In the genomic region with DNA sequence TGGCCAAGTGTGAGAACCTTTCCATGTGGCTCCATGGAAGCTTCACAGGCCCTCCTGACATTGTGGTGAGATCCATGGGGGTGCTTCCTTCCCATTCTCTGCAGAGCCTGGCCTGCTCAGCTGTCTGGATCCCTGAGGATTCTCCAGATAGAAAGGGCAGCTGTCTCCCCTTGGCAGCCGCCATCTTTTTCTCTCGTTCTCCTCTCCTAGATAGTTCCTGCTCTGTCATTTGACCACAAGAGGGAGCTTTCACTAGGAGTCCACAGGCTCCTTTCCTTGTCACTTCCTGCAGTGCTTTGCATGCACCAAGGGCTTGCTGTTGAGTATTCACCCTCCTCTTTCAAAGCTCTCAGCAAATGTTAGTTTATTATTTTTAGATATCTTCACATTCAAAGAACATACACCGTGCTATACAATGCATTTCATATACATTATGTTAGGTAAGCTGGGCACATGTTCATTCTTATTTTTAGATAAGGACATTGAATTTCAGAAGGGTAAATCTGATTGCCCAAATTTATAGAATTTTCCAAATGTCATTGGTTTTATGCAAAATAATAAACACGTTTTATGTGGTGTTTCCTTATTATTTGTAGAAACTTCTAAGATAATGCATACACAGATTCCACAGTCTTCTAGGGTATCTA, we compare ENCODE assay signal across 8 cellular contexts.
DNase-seq lines count a peak whose midpoint lies in the region; ATAC-seq, FAIRE-seq and TF ChIP-seq lines count a peak whose summit lies in the region.

No MANE protein-coding gene starts in this region.

- FAIRE-seq in H1 (lab: Jason Lieb, UNC), result peak; percentile 88

- H3K23me2 ChIP-seq in H1 (ENCODE audit: low read depth, low read length), result no peaks in the 10 kb centered on the region

- no peak overlapping the region for H3K56ac ChIP-seq in H1 (replicated peaks; ENCODE audit: insufficient read length, low read depth, low read length)

- TF ChIP-seq EP300 in H1 (IDR thresholded peaks at IDR 0.05; ENCODE audit: borderline replicate concordance in 1 of 2, low read depth in 2 of 2, low read length in 2 of 2), result no peak

- H3K4me2 ChIP-seq in H1 (ENCODE audit: insufficient read depth in 1 of 2, low read depth in 2 of 2, low read length in 2 of 2) (no peak overlapping the region), mesenchymal stem cell (ENCODE audit: low read length, poor library complexity, severe bottlenecking) (no peak overlapping the region)

- no peak overlapping the region for H3K18ac ChIP-seq in H1 (ENCODE audit: extremely low read depth, low read length)
- H3K18ac ChIP-seq in mesenchymal stem cell (ENCODE audit: low read depth in 1 of 2, low read length in 2 of 2), result peak overlapping the region; percentile 58 to 63

- H3K36me3 ChIP-seq in SJCRH30, result no peaks in the 10 kb centered on the region
- peaks cover 0 to 2% (median 0%) of the 10 kb centered on the region in 4 experiments; a peak in 2 of 8 replicates for H3K36me3 ChIP-seq in H1 (ENCODE audit: control insufficient read depth in 2 of 4, insufficient read depth in 4 of 4, low read length in 3 of 4)
- H3K36me3 ChIP-seq in mesenchymal stem cell (ENCODE audit: control insufficient read depth in 1 of 2, insufficient read depth in 2 of 2, low read depth in 1 of 2, low read length in 2 of 2), result peaks cover 0 to 4% of the 10 kb centered on the region in 2 experiments

- H3K79me1 ChIP-seq in H1 (ENCODE audit: low read depth, low read length), result no peaks in the 10 kb centered on the region
- no peaks in the 10 kb centered on the region for H3K79me1 ChIP-seq in mesenchymal stem cell (replicated peaks; ENCODE audit: low read length, poor library complexity, severe bottlenecking)

- peaks cover 3% of the 10 kb centered on the region for H3K4me1 ChIP-seq in SJCRH30
- no peaks in the 10 kb centered on the region for H3K4me1 ChIP-seq in H1 (replicated peaks in 1 of 4; ENCODE audit: control insufficient read depth in 3 of 4, insufficient read depth in 4 of 4, low read length in 3 of 4)
- H3K4me1 ChIP-seq in mesenchymal stem cell (ENCODE audit: control insufficient read depth, insufficient read depth, low read depth, low read length), result peaks cover 4% of the 10 kb centered on the region

- H3K9me3 Mint-ChIP-seq in CD4-positive, alpha-beta T cell, result no peaks in the 10 kb centered on the region

- no peaks in the 10 kb centered on the region for H3K9me3 ChIP-seq in CD4-positive, alpha-beta T cell (ENCODE audit: control insufficient read depth, low read length)
- H3K9me3 ChIP-seq in SJCRH30 (replicated peaks) (no peaks in the 10 kb centered on the region), H1 (ENCODE audit: insufficient read depth in 2 of 2, low read depth in 1 of 2, low read length in 1 of 2) (no peaks in the 10 kb centered on the region), mesenchymal stem cell (ENCODE audit: control insufficient read depth, low read length) (no peaks in the 10 kb centered on the region)

- TF ChIP-seq RAD21 in H1 (IDR thresholded peaks at IDR 0.05 in 1 of 2, conservative IDR thresholded peaks at IDR 0.05 in 1 of 2; ENCODE audit: low read depth in 2 of 2, low read length in 2 of 2), result peak; percentile 59 to 72

- H3K23ac ChIP-seq in H1 (ENCODE audit: insufficient read length) (no peak overlapping the region), mesenchymal stem cell (ENCODE audit: low read length in 2 of 2) (no peak overlapping the region)

- H2AFZ ChIP-seq in H1 (ENCODE audit: low read length) (peak overlapping the region; percentile 96), mesenchymal stem cell (ENCODE audit: low read depth, low read length) (peak overlapping the region; percentile 54)

- H3K4me3 Mint-ChIP-seq in CD4-positive, alpha-beta T cell, result no peak overlapping the region

- H3K4me1 Mint-ChIP-seq in CD4-positive, alpha-beta T cell (ENCODE audit: low read depth), result no peaks in the 10 kb centered on the region

- H2AK5ac ChIP-seq in H1 (ENCODE audit: low read depth, low read length) (no peak overlapping the region), mesenchymal stem cell (ENCODE audit: low read length, severe bottlenecking) (no peak overlapping the region)

- no peaks in the 10 kb centered on the region for H4K20me1 ChIP-seq in H1 (replicated peaks in 1 of 2; ENCODE audit: control insufficient read depth in 1 of 2, insufficient read depth in 2 of 2, low read length in 2 of 2)

- no peak overlapping the region for H3K27ac Mint-ChIP-seq in CD4-positive, alpha-beta T cell

- peak overlapping the region; percentile 97; the same call in 1 of the 2 replicates for H4K8ac ChIP-seq in H1 (ENCODE audit: extremely low read depth, insufficient read depth, low read length)
- peak overlapping the region; percentile 97 for H4K8ac ChIP-seq in mesenchymal stem cell (ENCODE audit: low read length)

- no peak for DNase-seq in CD4-positive, alpha-beta T cell
- DNase-seq in NAMALWA (ENCODE audit: low spot score), result peak; percentile 89
- DNase-seq in SJCRH30, result peak; percentile 89 to 97
- peak; percentile 10 to 58 for DNase-seq in H1 (ENCODE audit: low read depth in 1 of 2, low spot score in 2 of 2)
- DNase-seq in mesenchymal stem cell, result peak; percentile 76

- POLR2A ChIA-PET in CD4-positive, alpha-beta T cell (lab: Charles Lee), result interaction anchor here (0.8 to 1.2 kb wide), 2 partner anchors 68 to 262 kb away, joined by 3 read pairs; no protein-coding TSS in a partner anchor
- POLR2A ChIA-PET in H1 (lab: Charles Lee; ENCODE audit: partially characterized antibody), result no interaction called here

- intact Hi-C loops in CD4-positive, alpha-beta T cell (cut with DNase I, micrococcal nuclease), result loop anchor here in 1 of 2 experiments (5.0 kb wide), 1 partner anchor 258 kb away; no protein-coding TSS in a partner anchor

- TF ChIP-seq POLR2A in H1 (IDR thresholded peaks at IDR 0.05; ENCODE audit: control extremely low read depth in 1 of 2, low read depth in 2 of 2, low read length in 2 of 2), result no peak

- H3K9ac ChIP-seq in H1 (replicated peaks in 1 of 4; ENCODE audit: extremely low read depth in 1 of 4, low read depth in 3 of 4, low read length in 3 of 4), result no peak overlapping the region
- no peak overlapping the region for H3K9ac ChIP-seq in mesenchymal stem cell (ENCODE audit: low read length)

- WGBS in H1 (ENCODE audit: extremely low coverage in 1 of 2, insufficient coverage in 1 of 2, insufficient read length in 1 of 2, insufficient replicate concordance in 2 of 2, low coverage in 1 of 2, low lambda C conversion rate in 2 of 2, missing lambda C conversion rate in 1 of 2), 2 experiments, result 56% methylated on average over 4 of the region's 4 CpGs; no CpG with 5 or more reads in 1 of the 2 experiments
- WGBS in mesenchymal stem cell, result 25% methylated on average over 2 of the region's 4 CpGs

- H3K79me2 ChIP-seq in H1 (ENCODE audit: control insufficient read depth in 1 of 2, insufficient read depth in 2 of 2, low read length in 2 of 2), result no peaks in the 10 kb centered on the region

- peak; percentile 53 for TF ChIP-seq CTCF in CD4-positive, alpha-beta T cell (IDR thresholded peaks at IDR 0.05)
- peak; percentile 35 to 90 (median 81) for TF ChIP-seq CTCF in H1 (IDR thresholded peaks at IDR 0.05; ENCODE audit: control extremely low read depth in 1 of 3, insufficient read depth in 1 of 3, low read depth in 1 of 3, low read length in 3 of 3)

- H3K27me3 ChIP-seq in CD4-positive, alpha-beta T cell (ENCODE audit: control insufficient read depth, insufficient read depth, low read length), result no peaks in the 10 kb centered on the region
- H3K27me3 ChIP-seq in SJCRH30 (no peaks in the 10 kb centered on the region), H1 (replicated peaks in 1 of 4; ENCODE audit: control insufficient read depth in 3 of 4, extremely low read depth in 1 of 4, insufficient read depth in 3 of 4, low read length in 3 of 4) (no peaks in the 10 kb centered on the region), mesenchymal stem cell (ENCODE audit: control insufficient read depth in 1 of 2, insufficient read depth in 1 of 2, low read length in 2 of 2) (no peaks in the 10 kb centered on the region)

- H2BK120ac ChIP-seq in H1 (replicated peaks; ENCODE audit: low read depth, low read length) (no peak overlapping the region), mesenchymal stem cell (ENCODE audit: low read depth, low read length) (peak overlapping the region; percentile 65)

- H3K36me3 Mint-ChIP-seq in CD4-positive, alpha-beta T cell (ENCODE audit: low read depth), result peaks cover 29% of the 10 kb centered on the region

- no peak overlapping the region for H2BK12ac ChIP-seq in H1 (ENCODE audit: low read depth, low read length)
- H2BK12ac ChIP-seq in mesenchymal stem cell (ENCODE audit: low read length in 2 of 2), result peak overlapping the region in 1 of 2 experiments; percentile 92

- no peak overlapping the region for H3K27ac ChIP-seq in CD4-positive, alpha-beta T cell (ENCODE audit: low read depth, low read length)
- peak overlapping the region; percentile 44 for H3K27ac ChIP-seq in SJCRH30
- no peak overlapping the region for H3K27ac ChIP-seq in H1 (ENCODE audit: low read depth, low read length)
- no peak overlapping the region for H3K27ac ChIP-seq in mesenchymal stem cell (ENCODE audit: low read length, poor library complexity, severe bottlenecking)

- no peak overlapping the region for H3K14ac ChIP-seq in H1 (ENCODE audit: insufficient read length)
- no peak overlapping the region for H3K14ac ChIP-seq in mesenchymal stem cell (ENCODE audit: low read length in 2 of 2)

- H4K91ac ChIP-seq in H1 (replicated peaks; ENCODE audit: insufficient read length, low read length), result no peak overlapping the region
- peak overlapping the region; percentile 92 for H4K91ac ChIP-seq in mesenchymal stem cell (ENCODE audit: low read length)

- no peak overlapping the region for H2BK20ac ChIP-seq in H1 (ENCODE audit: low read length)

- no peak overlapping the region for H4K5ac ChIP-seq in H1 (ENCODE audit: insufficient read length, low read depth, low read length)

- no peak overlapping the region for H3K4ac ChIP-seq in H1 (replicated peaks; ENCODE audit: insufficient read length, low read depth, low read length)
- H3K4ac ChIP-seq in mesenchymal stem cell (ENCODE audit: low read depth in 1 of 2, low read length in 2 of 2), result peak overlapping the region; percentile 47 to 54

- ATAC-seq in CD4-positive, alpha-beta T cell (ENCODE audit: poor library complexity), result peak; percentile 70
- ATAC-seq in GM19351 (IDR thresholded peaks at IDR 0.05; ENCODE audit: unreplicated experiment), result peak; percentile 43
- ATAC-seq in HG03378 (IDR thresholded peaks at IDR 0.05; ENCODE audit: unreplicated experiment), result no peak
- ATAC-seq in HG02840 (IDR thresholded peaks at IDR 0.05; ENCODE audit: low FRiP score, unreplicated experiment), result no peak

- no peak overlapping the region for H3K4me3 ChIP-seq in SJCRH30
- H3K4me3 ChIP-seq in H1 (ENCODE audit: extremely low read depth in 1 of 4, insufficient read depth in 2 of 4, low read depth in 3 of 4, low read length in 4 of 4), result no peak overlapping the region
- no peak overlapping the region for H3K4me3 ChIP-seq in mesenchymal stem cell (ENCODE audit: insufficient read depth in 1 of 2, low read depth in 1 of 2, low read length in 2 of 2)

- H2BK15ac ChIP-seq in H1 (ENCODE audit: low read length) (no peak overlapping the region), mesenchymal stem cell (ENCODE audit: low read depth, poor library complexity, severe bottlenecking) (no peak overlapping the region)

- CTCF ChIA-PET in CD4-positive, alpha-beta T cell (lab: Charles Lee), result no interaction called here
- CTCF ChIA-PET in H1 (lab: Charles Lee; ENCODE audit: partially characterized antibody), result interaction anchor here (0.5 to 3.3 kb wide), 46 partner anchors 8 to 340 kb away, joined by 3 to 41 read pairs (median 4); no protein-coding TSS in a partner anchor

- no peak overlapping the region for H2BK5ac ChIP-seq in H1 (ENCODE audit: low read depth, low read length)
- H2BK5ac ChIP-seq in mesenchymal stem cell (ENCODE audit: low read depth, low read length, poor library complexity, severe bottlenecking), result no peak overlapping the region

- no peaks in the 10 kb centered on the region for H3K27me3 Mint-ChIP-seq in CD4-positive, alpha-beta T cell

Comparison
In these comparisons a context has a peak if more than half of its experiments do, and no peak if none do; other contexts are left out.
1. ATAC-seq: peak in CD4-positive, alpha-beta T cell (single experiment) and GM19351 (single experiment); none in HG03378 (single experiment) and HG02840 (single experiment).
2. DNase-seq: peak in NAMALWA (single experiment), SJCRH30 (2 of 2), H1 (2 of 2) and mesenchymal stem cell (single experiment); none in CD4-positive, alpha-beta T cell (0 of 10).